In genomic region chr3:104279617-104280016, GRCh38 we compare ENCODE assay signal across 11 cellular contexts.
A peak's percentile ranks its signal among the peaks of the same experiment; 100 is the strongest.
DNase-seq lines count a peak whose midpoint lies in the region; ATAC-seq and TF ChIP-seq lines count a peak whose summit lies in the region.
"Had no signal": no experiment of that assay in that cellular context is flagged by ENCODE, and none has a peak within 500 bp of the region (broad histone marks: within the 10 kb centered on the region; RNA-seq: fewer than 3 reads in every experiment).

No MANE protein-coding gene starts in this region.

- no peak overlapping the region for H3K27ac ChIP-seq in PC-3 (ENCODE audit: low read length)
- H3K27ac ChIP-seq: C4-2B, cardiac muscle cell had no signal

- CTCF ChIA-PET in PC-3 (lab: Charles Lee), result no interaction called here

- peaks cover 41% of the 10 kb centered on the region for H3K9me3 ChIP-seq in PC-3 (ENCODE audit: low read length)

- H3K4me1 Mint-ChIP-seq in activated CD4-positive, alpha-beta T cell treated with anti-CD3 and anti-CD28 coated beads, Interleukin-2, amount 10 ng/mL, durations not matched to agents 24 days and 14 days, result peaks cover 7% of the 10 kb centered on the region
- peaks cover 12% of the 10 kb centered on the region for H3K4me1 Mint-ChIP-seq in stimulated activated effector memory CD8-positive, alpha-beta T cell treated with anti-CD3 and anti-CD28 coated beads, Interleukin-12 subunit alpha, Interleukin-12 subunit beta, amount 100 ng/mL, for 72 hours

- no peaks in the 10 kb centered on the region for H3K36me3 Mint-ChIP-seq in activated CD4-positive, alpha-beta T cell treated with anti-CD3 and anti-CD28 coated beads, Interleukin-2, amount 10 ng/mL, durations not matched to agents 24 days and 14 days (ENCODE audit: low read depth)
- H3K36me3 Mint-ChIP-seq in stimulated activated effector memory CD8-positive, alpha-beta T cell treated with anti-CD3 and anti-CD28 coated beads, Interleukin-12 subunit alpha, Interleukin-12 subunit beta, amount 100 ng/mL, for 72 hours, result no peaks in the 10 kb centered on the region

- H3F3A ChIP-seq in PC-3 (ENCODE audit: low read length, unreplicated experiment), result no peaks in the 10 kb centered on the region

- no peak overlapping the region for H3K27ac Mint-ChIP-seq in activated CD4-positive, alpha-beta T cell treated with anti-CD3 and anti-CD28 coated beads, Interleukin-2, amount 10 ng/mL, durations not matched to agents 24 days and 14 days
- H3K27ac Mint-ChIP-seq in stimulated activated effector memory CD8-positive, alpha-beta T cell treated with anti-CD3 and anti-CD28 coated beads, Interleukin-12 subunit alpha, Interleukin-12 subunit beta, amount 100 ng/mL, for 72 hours, result peak overlapping the region; percentile 7

- no peak for TF ChIP-seq CTCF in PC-3 (conservative IDR thresholded peaks at IDR 0.05; ENCODE audit: low read depth, low read length)
- no peak for TF ChIP-seq CTCF in epithelial cell of esophagus (IDR thresholded peaks at IDR 0.05; ENCODE audit: insufficient read depth, low read depth, low read length, missing control alignments)

- no peak for ATAC-seq in PC-3
- ATAC-seq in stimulated activated effector memory CD8-positive, alpha-beta T cell treated with anti-CD3 and anti-CD28 coated beads, Interleukin-12 subunit alpha, Interleukin-12 subunit beta, amount 100 ng/mL, for 72 hours, result peak; percentile 48

- DNase-seq in activated CD4-positive, alpha-beta T cell treated with anti-CD3 and anti-CD28 coated beads, Interleukin-2, amount 10 ng/mL, durations not matched to agents 24 days and 14 days, result no peak
- no peak for DNase-seq in activated CD4-positive, alpha-beta T cell treated with anti-CD3 and anti-CD28 coated beads for 48 hours
- DNase-seq in PC-3, result peak; percentile 52
- DNase-seq in epithelial cell of esophagus (ENCODE audit: low read depth), result peak; percentile 95
- no peak for DNase-seq in stimulated activated effector memory CD8-positive, alpha-beta T cell treated with anti-CD3 and anti-CD28 coated beads, Interleukin-12 subunit alpha, Interleukin-12 subunit beta, amount 100 ng/mL, for 72 hours (ENCODE audit: low spot score in 2 of 2)
- no peak for DNase-seq in NCI-H345 treated with DMSO at 0.1 percent for 48 hours (lab: John Stamatoyannopoulos, UW; ENCODE audit: unreplicated experiment)
- DNase-seq in middle frontal gyrus (ENCODE audit: extremely low spot score, low spot score), result no peak
- DNase-seq in stimulated activated naive CD4-positive, alpha-beta T cell (lab: John Stamatoyannopoulos, UW), result no peak
- DNase-seq: NCI-H146 had no signal

- H3K27me3 Mint-ChIP-seq in activated CD4-positive, alpha-beta T cell treated with anti-CD3 and anti-CD28 coated beads, Interleukin-2, amount 10 ng/mL, durations not matched to agents 24 days and 14 days, result no peaks in the 10 kb centered on the region

- no peak overlapping the region for H3K9ac ChIP-seq in PC-3 (ENCODE audit: low read length)

- H3K27me3 ChIP-seq in PC-3 (ENCODE audit: low read length), result no peaks in the 10 kb centered on the region
- H3K27me3 ChIP-seq: cardiac muscle cell had no signal

- H2AFZ ChIP-seq in PC-3 (ENCODE audit: low read length), result no peak overlapping the region

- no peaks in the 10 kb centered on the region for H3K4me1 ChIP-seq in PC-3 (ENCODE audit: insufficient read depth, low read length)

- no TSS peak for BruUV-seq in PC-3 (replicated peaks; lab: Mats Ljungman, UMichigan)

- POLR2A ChIA-PET in PC-3 (lab: Charles Lee; ENCODE audit: unreplicated experiment), result no interaction called here

- H4K20me1 ChIP-seq in PC-3 (ENCODE audit: low read length), result no peaks in the 10 kb centered on the region

- peak overlapping the region; percentile 63 for H3K4me3 Mint-ChIP-seq in activated CD4-positive, alpha-beta T cell treated with anti-CD3 and anti-CD28 coated beads, Interleukin-2, amount 10 ng/mL, durations not matched to agents 24 days and 14 days
- H3K4me3 Mint-ChIP-seq in stimulated activated effector memory CD8-positive, alpha-beta T cell treated with anti-CD3 and anti-CD28 coated beads, Interleukin-12 subunit alpha, Interleukin-12 subunit beta, amount 100 ng/mL, for 72 hours, result peak overlapping the region; percentile 33

- intact Hi-C loops in activated CD4-positive, alpha-beta T cell treated with anti-CD3 and anti-CD28 coated beads, Interleukin-2, amount 10 ng/mL, durations not matched to agents 24 days and 14 days (cut with micrococcal nuclease), result no loop called here
- intact Hi-C loops in PC-3 (cut with micrococcal nuclease), result loop anchor here (10.0 kb wide), 1 partner anchor 155 kb away; no protein-coding TSS in a partner anchor

- H3K4me2 ChIP-seq in PC-3 (ENCODE audit: low read length), result no peak overlapping the region

- H3K36me3 ChIP-seq in PC-3 (ENCODE audit: low read depth, low read length), result peaks cover 37% of the 10 kb centered on the region; the same call in 1 of the 2 replicates
- H3K36me3 ChIP-seq: cardiac muscle cell had no signal

- H3K9me2 ChIP-seq in PC-3 (replicated peaks; ENCODE audit: low read length), result no peaks in the 10 kb centered on the region

- H3K4me3 ChIP-seq in PC-3 (ENCODE audit: low read length) (no peak overlapping the region), epithelial cell of esophagus (ENCODE audit: low read length) (no peak overlapping the region)
- H3K4me3 ChIP-seq: cardiac muscle cell had no signal

- H3K9me3 Mint-ChIP-seq in activated CD4-positive, alpha-beta T cell treated with anti-CD3 and anti-CD28 coated beads, Interleukin-2, amount 10 ng/mL, durations not matched to agents 24 days and 14 days, result peaks cover 10% of the 10 kb centered on the region
- H3K9me3 Mint-ChIP-seq in stimulated activated effector memory CD8-positive, alpha-beta T cell treated with anti-CD3 and anti-CD28 coated beads, Interleukin-12 subunit alpha, Interleukin-12 subunit beta, amount 100 ng/mL, for 72 hours, result peaks cover 3% of the 10 kb centered on the region

- no peaks in the 10 kb centered on the region for H3K79me2 ChIP-seq in PC-3 (ENCODE audit: low read length)

Comparison
In these comparisons a context has a peak if more than half of its experiments do, and no peak if none do; other contexts are left out.
1. DNase-seq: peak in PC-3 (single experiment) and epithelial cell of esophagus (single experiment); none in activated CD4-positive, alpha-beta T cell treated with anti-CD3 and anti-CD28 coated beads, Interleukin-2, amount 10 ng/mL, durations not matched to agents 24 days and 14 days (single experiment), activated CD4-positive, alpha-beta T cell treated with anti-CD3 and anti-CD28 coated beads for 48 hours (single experiment), stimulated activated effector memory CD8-positive, alpha-beta T cell treated with anti-CD3 and anti-CD28 coated beads, Interleukin-12 subunit alpha, Interleukin-12 subunit beta, amount 100 ng/mL, for 72 hours (0 of 2), NCI-H345 treated with DMSO at 0.1 percent for 48 hours (single experiment), middle frontal gyrus (single experiment) and stimulated activated naive CD4-positive, alpha-beta T cell (0 of 6).